In genomic region chr2:163909411-163910080, GRCh38 we compare ENCODE assay signal across 24 cellular contexts.
"Had no signal": no experiment of that assay in that cellular context is flagged by ENCODE, and none has a peak within 500 bp of the region (broad histone marks: within the 10 kb centered on the region; RNA-seq: fewer than 3 reads in every experiment).

No MANE protein-coding gene starts in this region.

- DNase-seq: central memory CD4-positive, alpha-beta T cell; colonic mucosa; effector CD8-positive, alpha-beta T cell; foreskin keratinocyte; heart left ventricle; left cardiac atrium; mesendoderm; naive thymus-derived CD8-positive, alpha-beta T cell; nephron progenitor cell; occipital lobe; ovary; retina; sigmoid colon; stimulated activated CD4-positive, alpha-beta T cell treated with anti-CD3 and anti-CD28 coated beads, Interleukin-4, amount 100 ng/mL, for 4 hours; stimulated activated naive B cell treated with anti-CD40 and anti-IgM and Interleukin-4, amounts not matched to agents 10 μg/mL and 1 μg/mL and 100 μg/mL, for 72 hours; stomach had no signal

- H3K4me3 Mint-ChIP-seq: dendritic cell treated with granulocyte-macrophage colony-stimulating factor and Interleukin-4, amounts not matched to agents 40 ng/mL and 50 ng/mL, for 4 days; naive thymus-derived CD8-positive, alpha-beta T cell; nephron progenitor cell; stimulated activated naive B cell treated with anti-CD40 and anti-IgM and Interleukin-4, amounts not matched to agents 10 μg/mL and 1 μg/mL and 100 μg/mL, for 72 hours; type B pancreatic cell had no signal

- ATAC-seq: foreskin keratinocyte; gastroesophageal sphincter; heart left ventricle; left cardiac atrium; left lung; naive thymus-derived CD8-positive, alpha-beta T cell; stimulated activated naive B cell treated with anti-CD40 and anti-IgM and Interleukin-4, amounts not matched to agents 10 μg/mL and 1 μg/mL and 100 μg/mL, for 72 hours had no signal

- H2AFZ ChIP-seq: hepatocyte had no signal

- H3K4me3 ChIP-seq: colonic mucosa, esophagus muscularis mucosa, gastroesophageal sphincter, heart left ventricle, hepatocyte, left lung, ovary, sigmoid colon, stomach, tibial artery had no signal

- H3K79me2 ChIP-seq: hepatocyte had no signal

- H3K9me3 Mint-ChIP-seq: type B pancreatic cell had no signal

- H3K9me3 ChIP-seq: colonic mucosa, ovary had no signal

- H3K4me1 Mint-ChIP-seq: naive thymus-derived CD8-positive, alpha-beta T cell; nephron progenitor cell; stimulated activated naive B cell treated with anti-CD40 and anti-IgM and Interleukin-4, amounts not matched to agents 10 μg/mL and 1 μg/mL and 100 μg/mL, for 72 hours had no signal

- H3K36me3 ChIP-seq: colonic mucosa, esophagus muscularis mucosa, gastroesophageal sphincter, heart left ventricle, left lung, ovary, sigmoid colon, stomach, tibial artery had no signal

- H3K27ac Mint-ChIP-seq: dendritic cell treated with granulocyte-macrophage colony-stimulating factor and Interleukin-4, amounts not matched to agents 40 ng/mL and 50 ng/mL, for 4 days; nephron progenitor cell; stimulated activated naive B cell treated with anti-CD40 and anti-IgM and Interleukin-4, amounts not matched to agents 10 μg/mL and 1 μg/mL and 100 μg/mL, for 72 hours; type B pancreatic cell had no signal

- H3K27ac ChIP-seq: colonic mucosa, esophagus muscularis mucosa, foreskin keratinocyte, gastroesophageal sphincter, heart left ventricle, hepatocyte, left lung, ovary, sigmoid colon, stomach, tibial artery had no signal

- H3K27me3 ChIP-seq: colonic mucosa, esophagus muscularis mucosa, foreskin keratinocyte, gastroesophageal sphincter, heart left ventricle, hepatocyte, left lung, ovary, sigmoid colon, stomach, tibial artery had no signal

- H3K36me3 Mint-ChIP-seq: naive thymus-derived CD8-positive, alpha-beta T cell; stimulated activated naive B cell treated with anti-CD40 and anti-IgM and Interleukin-4, amounts not matched to agents 10 μg/mL and 1 μg/mL and 100 μg/mL, for 72 hours; type B pancreatic cell had no signal

- H3K4me2 ChIP-seq: hepatocyte had no signal

- H3K4me1 ChIP-seq: colonic mucosa, esophagus muscularis mucosa, foreskin keratinocyte, gastroesophageal sphincter, heart left ventricle, left lung, sigmoid colon, stomach, tibial artery had no signal

- H3K27me3 Mint-ChIP-seq: dendritic cell treated with granulocyte-macrophage colony-stimulating factor and Interleukin-4, amounts not matched to agents 40 ng/mL and 50 ng/mL, for 4 days; naive thymus-derived CD8-positive, alpha-beta T cell; stimulated activated naive B cell treated with anti-CD40 and anti-IgM and Interleukin-4, amounts not matched to agents 10 μg/mL and 1 μg/mL and 100 μg/mL, for 72 hours; type B pancreatic cell had no signal

- FAIRE-seq: endothelial cell of umbilical vein had no signal
